ENCODE assay signal across 22 cellular contexts in the genomic region with DNA sequence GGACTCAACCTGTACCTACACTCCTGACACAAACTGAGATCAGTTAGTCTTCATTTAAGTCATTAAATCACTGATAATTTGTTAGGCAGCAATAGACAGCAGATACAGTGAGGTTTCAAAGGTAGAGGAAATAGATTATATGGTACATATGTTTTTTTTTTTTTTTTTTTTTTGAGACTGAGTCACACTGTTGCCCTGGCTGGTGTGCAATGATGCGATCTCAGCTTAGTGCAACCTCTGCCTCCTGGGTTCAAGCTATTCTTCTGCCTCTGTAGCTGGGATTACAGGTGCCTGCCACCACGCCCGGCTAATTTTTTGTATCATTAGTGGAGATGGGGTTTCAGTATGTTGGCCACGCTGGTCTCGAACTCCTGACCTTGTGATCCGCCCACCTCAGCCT. TPM values are rescaled to one million over a fixed set of nuclear protein-coding genes. Genes with fewer than 3 reads are reported as not detected.
DNase-seq lines count a peak whose midpoint lies in the region; ATAC-seq and TF ChIP-seq lines count a peak whose summit lies in the region.
"Had no signal": no experiment of that assay in that cellular context is flagged by ENCODE, and none has a peak within 500 bp of the region (broad histone marks: within the 10 kb centered on the region; RNA-seq: fewer than 3 reads in every experiment).

No MANE protein-coding gene starts in this region.

- H4K5ac ChIP-seq in IMR-90 (ENCODE audit: low read depth, low read length): no peak overlapping the region

- no peak for TF ChIP-seq POLR2A in IMR-90 (IDR thresholded peaks at IDR 0.05; ENCODE audit: low read depth, low read length)

- WGBS in IMR-90 (ENCODE audit: extremely low coverage in 2 of 2, insufficient read length in 1 of 2), 2 experiments: 80% methylated on average over 1 of the region's 6 CpGs; no CpG with 5 or more reads in 1 of the 2 experiments

- DNase-seq in ACHN: peak; percentile 10
- DNase-seq in IMR-90: peak; percentile 32
- peak; percentile 22 for DNase-seq in fibroblast of mammary gland (ENCODE audit: low read depth)
- peak; percentile 17 for DNase-seq in osteocyte (ENCODE audit: extremely low spot score, unreplicated experiment)
- no peak for DNase-seq in osteoblast (ENCODE audit: insufficient read length, low spot score, missing footprints)
- DNase-seq in hepatic stellate cell (ENCODE audit: low spot score): no peak
- DNase-seq: CD8-positive, alpha-beta memory T cell; GF-D8; NCI-H1092 treated with DMSO at 0.1 percent for 48 hours; NCI-H1436 treated with DMSO at 0.1 percent for 48 hours; NCI-H2029; NCI-H226; NCI-H510A treated with DMSO at 0.1 percent for 48 hours; NCI-H748 treated with DMSO at 0.1 percent for 48 hours; NK-92 treated with Interleukin-12 subunit alpha and Interleukin-12 subunit beta, amount 100 ng/mL, for 24 hours; SHP77 treated with DMSO at 0.1 percent for 48 hours; SK-N-SH had no signal

- no peak overlapping the region for H3K4me3 ChIP-seq in IMR-90 (ENCODE audit: insufficient read depth, low read depth, low read length)
- no peak overlapping the region for H3K4me3 ChIP-seq in fibroblast of mammary gland (ENCODE audit: control insufficient read depth, low read depth, low read length)
- H3K4me3 ChIP-seq in osteoblast (ENCODE audit: insufficient read depth, low read length): no peak overlapping the region
- H3K4me3 ChIP-seq: HAP-1 had no signal

- intact Hi-C loops in IMR-90 (cut with micrococcal nuclease): no loop called here

- H3K79me1 ChIP-seq in IMR-90 (ENCODE audit: low read depth in 1 of 2, low read length in 2 of 2): no peaks in the 10 kb centered on the region; a peak in 1 of 4 replicates

- TF ChIP-seq CTCF in IMR-90 (conservative IDR thresholded peaks at IDR 0.05; ENCODE audit: low read depth, low read length): no peak
- TF ChIP-seq CTCF in fibroblast of mammary gland (conservative IDR thresholded peaks at IDR 0.05; ENCODE audit: control insufficient read depth, insufficient read depth, low read depth, low read length): no peak
- no peak for TF ChIP-seq CTCF in osteocyte (IDR thresholded peaks at IDR 0.05)
- TF ChIP-seq CTCF in osteoblast (IDR thresholded peaks at IDR 0.05; ENCODE audit: extremely low read depth, low read depth, low read length): no peak

- no peak overlapping the region for H2BK120ac ChIP-seq in IMR-90 (ENCODE audit: low read depth, low read length)

- H3K36me3 Mint-ChIP-seq in osteocyte (ENCODE audit: unreplicated experiment): no peaks in the 10 kb centered on the region
- H3K36me3 Mint-ChIP-seq: CD8-positive, alpha-beta memory T cell had no signal

- no peak overlapping the region for H3K9ac ChIP-seq in IMR-90 (ENCODE audit: low read depth, low read length)
- H3K9ac ChIP-seq: KMS-11, SK-N-SH had no signal

- H3K9me1 ChIP-seq in IMR-90 (ENCODE audit: insufficient read depth, low read length): peaks cover 7% of the 10 kb centered on the region

- H3K4me1 Mint-ChIP-seq in osteocyte (ENCODE audit: unreplicated experiment): peaks cover 17% of the 10 kb centered on the region
- H3K4me1 Mint-ChIP-seq: CD8-positive, alpha-beta memory T cell had no signal

- H3K4ac ChIP-seq in IMR-90 (ENCODE audit: low read depth, low read length): no peak overlapping the region

- no peak overlapping the region for H2AK9ac ChIP-seq in IMR-90 (replicated peaks; ENCODE audit: low read depth, low read length, poor library complexity)

- H3K4me3 Mint-ChIP-seq in osteocyte (ENCODE audit: unreplicated experiment): no peak overlapping the region
- H3K4me3 Mint-ChIP-seq: CD8-positive, alpha-beta memory T cell had no signal

- no peaks in the 10 kb centered on the region for H3K36me3 ChIP-seq in IMR-90 (ENCODE audit: control insufficient read depth, insufficient read depth, low read length)
- no peaks in the 10 kb centered on the region for H3K36me3 ChIP-seq in osteoblast (ENCODE audit: insufficient read depth, low read length)
- H3K36me3 ChIP-seq: HAP-1 had no signal

- no peak for TF ChIP-seq RAD21 in IMR-90 (IDR thresholded peaks at IDR 0.05; ENCODE audit: low read length)

- H3K4me1 ChIP-seq in IMR-90 (ENCODE audit: control insufficient read depth, insufficient read depth, low read length): peaks cover 7% of the 10 kb centered on the region
- H3K4me1 ChIP-seq in osteoblast (ENCODE audit: insufficient read depth, low read length): peaks cover 14% of the 10 kb centered on the region

- H2AK5ac ChIP-seq in IMR-90 (ENCODE audit: low read depth, low read length): no peak overlapping the region

- BruUV-seq in IMR-90 (replicated peaks; lab: Mats Ljungman, UMichigan): no TSS peak

- H3K23ac ChIP-seq in IMR-90 (ENCODE audit: low read depth, low read length): no peak overlapping the region

- no peaks in the 10 kb centered on the region for H3K9me3 Mint-ChIP-seq in osteocyte (ENCODE audit: unreplicated experiment)
- H3K9me3 Mint-ChIP-seq: CD8-positive, alpha-beta memory T cell had no signal

- H4K91ac ChIP-seq in IMR-90 (ENCODE audit: insufficient read depth, low read depth, low read length): no peak overlapping the region

- no peak overlapping the region for H2BK20ac ChIP-seq in IMR-90 (ENCODE audit: low read depth, low read length)

- no peak overlapping the region for H3K4me2 ChIP-seq in IMR-90 (ENCODE audit: low read depth, low read length)
- no peak overlapping the region for H3K4me2 ChIP-seq in osteoblast (ENCODE audit: insufficient read depth, low read length)
- H3K4me2 ChIP-seq: KMS-11, SK-N-SH had no signal

- no peak overlapping the region for H3K56ac ChIP-seq in IMR-90 (ENCODE audit: extremely low read depth, insufficient read depth, low read length)

- CTCF ChIA-PET in IMR-90 (lab: Yijun Ruan, JAX): no interaction called here

- H3K79me2 ChIP-seq in osteoblast (ENCODE audit: insufficient read depth, low read length): no peaks in the 10 kb centered on the region

- H4K20me1 ChIP-seq in IMR-90 (ENCODE audit: insufficient read depth, low read length) (no peaks in the 10 kb centered on the region), osteoblast (ENCODE audit: insufficient read depth, low read length) (no peaks in the 10 kb centered on the region)

- H2BK5ac ChIP-seq in IMR-90 (ENCODE audit: low read depth, low read length, poor library complexity, severe bottlenecking): no peak overlapping the region

- POLR2A ChIA-PET in IMR-90 (lab: Charles Lee; ENCODE audit: unreplicated experiment): no interaction called here

- dilution Hi-C loops in IMR-90 (cut with HindIII; ENCODE audit: low sequenced_read_pairs, unreplicated experiment): no loop called here

- no peaks in the 10 kb centered on the region for H3K27me3 Mint-ChIP-seq in osteocyte (ENCODE audit: unreplicated experiment)

- no peak overlapping the region for H4K8ac ChIP-seq in IMR-90 (ENCODE audit: low read depth in 2 of 2, low read length in 2 of 2)

- H3K27me3 ChIP-seq in IMR-90 (ENCODE audit: control insufficient read depth, insufficient read depth, low read length): no peaks in the 10 kb centered on the region
- H3K27me3 ChIP-seq in osteoblast (ENCODE audit: insufficient read depth, low read length): no peaks in the 10 kb centered on the region

- H2AFZ ChIP-seq in IMR-90 (replicated peaks; ENCODE audit: low read length, poor library complexity): no peak overlapping the region
- no peak overlapping the region for H2AFZ ChIP-seq in osteoblast (ENCODE audit: low read length)

- no peak overlapping the region for H3K27ac ChIP-seq in IMR-90 (ENCODE audit: insufficient read depth, low read length)
- H3K27ac ChIP-seq in osteoblast (ENCODE audit: low read depth, low read length): no peak overlapping the region
- H3K27ac ChIP-seq: C4-2B, KMS-11, RWPE1 had no signal

- H3K14ac ChIP-seq in IMR-90 (replicated peaks; ENCODE audit: low read depth, low read length): no peak overlapping the region

- ATAC-seq in IMR-90 (ENCODE audit: low read depth): no peak
- no peak for ATAC-seq in HG02973 (IDR thresholded peaks at IDR 0.05; ENCODE audit: unreplicated experiment)

- H2BK15ac ChIP-seq in IMR-90 (ENCODE audit: low read depth, low read length): no peak overlapping the region

- H3K9me3 ChIP-seq in IMR-90 (ENCODE audit: control insufficient read depth, insufficient read depth, low read length) (no peaks in the 10 kb centered on the region), osteoblast (ENCODE audit: low read depth, low read length) (no peaks in the 10 kb centered on the region)
- H3K9me3 ChIP-seq: SK-N-SH had no signal

- H3K27ac Mint-ChIP-seq in osteocyte (ENCODE audit: unreplicated experiment): no peak overlapping the region

- H3K18ac ChIP-seq in IMR-90 (ENCODE audit: low read depth, low read length): no peak overlapping the region

- in situ Hi-C loops in ACHN (cut with HindIII; ENCODE audit: low pct_ligation_motif_present, low pct_unique_long_range_greater_than_20kb, low sequenced_read_pairs) (no loop called here), IMR-90 (cut with MboI; ENCODE audit: low sequenced_read_pairs) (no loop called here)

TF ChIP-seq in IMR-90, 13 proteins besides CTCF, POLR2A, EP300 and RAD21 (continues in another document):
- TF ChIP-seq RCOR1 (IDR thresholded peaks at IDR 0.05; ENCODE audit: insufficient replicate concordance, low read length): no peak
- no peak for TF ChIP-seq MAZ (IDR thresholded peaks at IDR 0.05; ENCODE audit: borderline replicate concordance, low read depth, low read length)
- TF ChIP-seq FOS (IDR thresholded peaks at IDR 0.05; ENCODE audit: low read depth, low read length): no peak
- TF ChIP-seq SMC3 (IDR thresholded peaks at IDR 0.05; ENCODE audit: low read depth, low read length): no peak
- TF ChIP-seq MXI1 (IDR thresholded peaks at IDR 0.05; ENCODE audit: borderline replicate concordance, low read depth, low read length): no peak
- no peak for TF ChIP-seq NFE2L2 (IDR thresholded peaks at IDR 0.05; ENCODE audit: low read depth, low read length)
- TF ChIP-seq, protein P1, sequence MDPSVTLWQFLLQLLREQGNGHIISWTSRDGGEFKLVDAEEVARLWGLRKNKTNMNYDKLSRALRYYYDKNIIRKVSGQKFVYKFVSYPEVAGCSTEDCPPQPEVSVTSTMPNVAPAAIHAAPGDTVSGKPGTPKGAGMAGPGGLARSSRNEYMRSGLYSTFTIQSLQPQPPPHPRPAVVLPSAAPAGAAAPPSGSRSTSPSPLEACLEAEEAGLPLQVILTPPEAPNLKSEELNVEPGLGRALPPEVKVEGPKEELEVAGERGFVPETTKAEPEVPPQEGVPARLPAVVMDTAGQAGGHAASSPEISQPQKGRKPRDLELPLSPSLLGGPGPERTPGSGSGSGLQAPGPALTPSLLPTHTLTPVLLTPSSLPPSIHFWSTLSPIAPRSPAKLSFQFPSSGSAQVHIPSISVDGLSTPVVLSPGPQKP (IDR thresholded peaks at IDR 0.05; ENCODE audit: borderline replicate concordance, low read depth, low read length): no peak
- TF ChIP-seq BHLHE40 (IDR thresholded peaks at IDR 0.05; ENCODE audit: low read depth, low read length): no peak
- TF ChIP-seq RFX5 (IDR thresholded peaks at IDR 0.05; ENCODE audit: low read depth, low read length): no peak

RNA-seq across cellular contexts. Expression of a gene that starts 38.2 kb away (rescaled TPM):
- total RNA-seq in IMR-90 (2012; rRNA removed) (51.8 and 53.0 TPM in 2 replicates), osteocyte (47.5 and 51.0 TPM in 2 replicates), osteoblast (61.5 and 90.5 TPM in 2 replicates)
- 22.5 and 23.3 TPM in 2 replicates for polyA plus RNA-seq in IMR-90 (2012; rRNA removed)
- 8.8 and 10.9 TPM in 2 replicates for polyA plus RNA-seq in IMR-90 (2012; cell fraction: cytosol; rRNA removed)
- polyA plus RNA-seq in IMR-90 (2012; cell fraction: nucleus; rRNA removed; ENCODE audit: low replicate concordance): 8.3 and 25.8 TPM in 2 replicates

Comparison
In these comparisons a context has a peak if more than half of its experiments do, and no peak if none do; other contexts are left out.
1. DNase-seq: peak in ACHN (single experiment), IMR-90 (single experiment), fibroblast of mammary gland (single experiment) and osteocyte (single experiment); none in osteoblast (single experiment) and hepatic stellate cell (single experiment).